Comparison of ENCODE assay signal across 22 cellular contexts in the genomic region with DNA sequence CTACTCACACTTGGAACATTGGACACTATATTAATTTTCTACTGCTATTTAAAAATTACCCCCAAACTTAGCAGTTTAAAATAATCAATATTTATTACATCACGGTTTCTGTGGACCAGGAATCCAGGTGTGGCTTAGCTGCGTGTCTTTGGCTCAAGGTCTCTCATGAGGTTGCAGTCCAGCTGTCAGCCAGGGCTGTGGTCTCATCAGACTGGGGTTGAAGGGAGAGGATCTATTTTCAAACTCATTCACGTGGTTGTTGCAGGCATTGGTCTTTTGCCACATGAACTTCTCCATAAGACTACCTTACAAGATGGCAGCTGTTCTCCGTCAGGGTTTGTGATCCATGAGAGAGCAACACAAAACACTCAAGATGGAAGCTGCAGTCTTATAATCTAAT.
"Had no signal": no experiment of that assay in that cellular context is flagged by ENCODE, and none has a peak within 500 bp of the region (broad histone marks: within the 10 kb centered on the region; RNA-seq: fewer than 3 reads in every experiment).

No MANE protein-coding gene starts in this region.

- DNase-seq: colonic mucosa; cortex of kidney; effector CD8-positive, alpha-beta T cell; effector memory CD8-positive, alpha-beta T cell; endodermal cell; erythroblast; esophagus squamous epithelium; foreskin fibroblast; foreskin melanocyte; gastrocnemius medialis; glutamatergic neuron; head of caudate nucleus; heart right ventricle; hippocampal formation; left cardiac atrium; left lung; left ventricle myocardium superior; lower lobe of right lung; mesenchymal stem cell; mucosa of descending colon had no signal

- H3K27me3 ChIP-seq: colonic mucosa, esophagus squamous epithelium, gastrocnemius medialis, heart right ventricle, left lung had no signal

- H3K9me3 ChIP-seq: colonic mucosa, esophagus squamous epithelium, gastrocnemius medialis, lower lobe of right lung, mucosa of descending colon had no signal

- H3K27ac ChIP-seq: colonic mucosa, epithelial cell of prostate, esophagus squamous epithelium, gastrocnemius medialis, heart right ventricle, left lung, lower lobe of right lung had no signal

- ATAC-seq: effector memory CD8-positive, alpha-beta T cell; esophagus mucosa; gastrocnemius medialis; heart right ventricle; left cardiac atrium; left lung; left ventricle myocardium superior; lower lobe of right lung; mucosa of descending colon had no signal

- H3K4me1 ChIP-seq: colonic mucosa, gastrocnemius medialis, lower lobe of right lung had no signal

- H3K4me3 ChIP-seq: colonic mucosa, esophagus squamous epithelium, gastrocnemius medialis, heart right ventricle, left lung, lower lobe of right lung, mucosa of descending colon had no signal

- H3K36me3 ChIP-seq: colonic mucosa, esophagus squamous epithelium, gastrocnemius medialis, heart right ventricle, left lung, lower lobe of right lung had no signal
